8 cellular contexts compared by ENCODE assay signal in the genomic region with DNA sequence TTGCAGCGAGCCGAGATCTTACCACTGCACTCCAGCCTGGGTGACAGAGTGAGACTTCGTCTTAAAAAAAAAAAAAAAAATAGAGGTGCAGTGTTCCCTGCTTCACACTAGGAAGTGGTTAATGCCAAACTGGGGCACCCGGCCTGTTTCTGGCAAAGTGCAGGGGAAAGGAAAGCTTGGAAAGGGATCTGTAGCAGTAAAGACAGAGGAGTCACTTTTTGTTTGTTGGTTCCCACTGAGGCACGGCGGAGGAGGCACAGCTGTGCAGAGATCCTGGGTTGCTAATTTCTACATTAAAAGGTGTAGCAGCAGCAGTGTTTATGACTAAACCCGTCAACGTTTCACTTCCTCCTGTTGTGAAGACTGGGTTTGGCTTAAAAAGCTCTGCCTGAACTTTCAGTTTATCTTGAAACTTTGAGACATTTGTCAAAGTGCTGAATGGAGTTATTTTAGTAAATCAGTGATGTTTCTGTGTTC.
DNase-seq lines count a peak whose midpoint lies in the region; ATAC-seq, FAIRE-seq and TF ChIP-seq lines count a peak whose summit lies in the region.

No MANE protein-coding gene starts in this region.

- no peak for FAIRE-seq in bronchial epithelial cell (lab: Jason Lieb, UNC)

- H3K27me3 ChIP-seq in bronchial epithelial cell (ENCODE audit: control insufficient read depth, insufficient read depth, low read length): no peaks in the 10 kb centered on the region

- H3K4me3 ChIP-seq in bronchial epithelial cell (ENCODE audit: low read depth, low read length): no peak overlapping the region

- ATAC-seq in GM18907 (IDR thresholded peaks at IDR 0.05; ENCODE audit: unreplicated experiment): peak; percentile 93
- ATAC-seq in HG02884 (IDR thresholded peaks at IDR 0.05; ENCODE audit: unreplicated experiment): peak; percentile 99

- H3K36me3 ChIP-seq in bronchial epithelial cell (ENCODE audit: control insufficient read depth, insufficient read depth, low read length): no peaks in the 10 kb centered on the region

- DNase-seq in SKM-1 (lab: John Stamatoyannopoulos, UW; ENCODE audit: unreplicated experiment) (peak; percentile 12), bronchial epithelial cell (ENCODE audit: low read depth) (peak; percentile 46), mucosa of gallbladder (ENCODE audit: low spot score) (no peak), DMS153 treated with DMSO at 0.1 percent for 48 hours (lab: John Stamatoyannopoulos, UW; ENCODE audit: unreplicated experiment) (no peak)
- DNase-seq in stimulated activated CD8-positive, alpha-beta memory T cell treated with anti-CD3 and anti-CD28 coated beads, Interleukin-12 subunit alpha, Interleukin-12 subunit beta, amount 100 ng/mL, for 4 hours (ENCODE audit: low read depth): peak; percentile 3
- no peak for DNase-seq in NK-92 treated with Interleukin-12 subunit alpha and Interleukin-12 subunit beta, amount 100 ng/mL, for 24 hours (lab: John Stamatoyannopoulos, UW)

- TF ChIP-seq CTCF in bronchial epithelial cell (IDR thresholded peaks at IDR 0.05; ENCODE audit: insufficient read depth, low read length, severe bottlenecking): no peak

Comparison
In these comparisons a context has a peak if more than half of its experiments do, and no peak if none do; other contexts are left out.
1. DNase-seq: peak in SKM-1 (single experiment), bronchial epithelial cell (single experiment) and stimulated activated CD8-positive, alpha-beta memory T cell treated with anti-CD3 and anti-CD28 coated beads, Interleukin-12 subunit alpha, Interleukin-12 subunit beta, amount 100 ng/mL, for 4 hours (single experiment); none in mucosa of gallbladder (single experiment), NK-92 treated with Interleukin-12 subunit alpha and Interleukin-12 subunit beta, amount 100 ng/mL, for 24 hours (single experiment) and DMS153 treated with DMSO at 0.1 percent for 48 hours (single experiment).